Comparison of ENCODE assay signal across 33 cellular contexts in the genomic region with DNA sequence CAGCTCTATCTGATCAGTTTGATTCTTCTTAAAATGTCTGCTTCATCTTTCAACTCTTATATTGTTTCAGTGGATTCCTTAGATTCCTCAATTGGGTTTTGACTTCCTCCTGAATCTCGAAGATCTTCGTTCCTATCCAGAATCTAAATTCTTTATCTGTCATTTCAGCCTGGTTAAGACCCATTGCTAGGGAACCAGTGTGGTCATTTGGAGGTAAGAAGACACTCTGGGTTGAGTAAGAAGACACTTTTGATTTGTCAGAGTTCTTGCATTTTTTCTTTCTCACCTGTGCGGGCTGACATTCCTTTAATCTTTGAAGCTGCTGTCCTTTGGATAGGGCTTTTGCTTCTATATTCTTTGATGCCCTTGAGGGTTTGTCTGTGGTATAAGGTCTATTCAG.
"Had no signal": no experiment of that assay in that cellular context is flagged by ENCODE, and none has a peak within 500 bp of the region (broad histone marks: within the 10 kb centered on the region; RNA-seq: fewer than 3 reads in every experiment).

No MANE protein-coding gene starts in this region.

- H3K4me2 ChIP-seq: KMS-11 had no signal

- H3K9me3 ChIP-seq: MG63 had no signal

- H3K36me3 ChIP-seq: MG63 had no signal

- H3K4me3 ChIP-seq: MG63 had no signal

- DNase-seq: Karpas-422, Kasumi-1, MG63, MM.1S, MV-4-11, NCI-H1048, NCI-H1092, NCI-H1092 treated with DMSO at 0.1 percent for 48 hours, NCI-H1105, NCI-H1105 treated with DMSO at 0.1 percent for 48 hours, NCI-H1417, NCI-H1417 treated with DMSO at 0.1 percent for 48 hours, NCI-H1436, NCI-H1436 treated with DMSO at 0.1 percent for 48 hours, NCI-H146, NCI-H1694, NCI-H1694 treated with DMSO at 0.1 percent for 48 hours, NCI-H187, NCI-H187 treated with DMSO at 0.1 percent for 48 hours, NCI-H1930, NCI-H2029, NCI-H2029 treated with DMSO at 0.1 percent for 48 hours, NCI-H2081, NCI-H2081 treated with DMSO at 0.1 percent for 48 hours, NCI-H2107, NCI-H2171, NCI-H2171 treated with DMSO at 0.1 percent for 48 hours, NCI-H2227 treated with DMSO at 0.1 percent for 48 hours, NCI-H345, NCI-H446, NCI-H446 treated with DMSO at 0.1 percent for 48 hours, NCI-H510A had no signal

- H3K27me3 ChIP-seq: MG63 had no signal

- H3K27ac ChIP-seq: KMS-11 had no signal

- H3K9ac ChIP-seq: KMS-11 had no signal
